Comparison of ENCODE assay signal across 8 cellular contexts in genomic region chr5:96335873-96336272, GRCh38.
DNase-seq lines count a peak whose midpoint lies in the region; ATAC-seq and TF ChIP-seq lines count a peak whose summit lies in the region.

No MANE protein-coding gene starts in this region.

- DNase-seq in NCI-H2107 treated with DMSO at 0.1 percent for 48 hours (lab: John Stamatoyannopoulos, UW; ENCODE audit: unreplicated experiment) (peak; percentile 47), NCI-H2107 (lab: John Stamatoyannopoulos, UW) (no peak), RWPE2 (ENCODE audit: low spot score) (no peak), HuH-7.5 (ENCODE audit: low spot score) (no peak)
- no peak for DNase-seq in stimulated activated effector memory CD8-positive, alpha-beta T cell treated with anti-CD3 and anti-CD28 coated beads, Interleukin-12 subunit alpha, Interleukin-12 subunit beta, amount 100 ng/mL, for 72 hours (ENCODE audit: low spot score in 2 of 2)

- TF ChIP-seq POLR2A in gastroesophageal sphincter (IDR thresholded peaks at IDR 0.05): no peak

- no peak overlapping the region for H3K27ac Mint-ChIP-seq in stimulated activated effector memory CD8-positive, alpha-beta T cell treated with anti-CD3 and anti-CD28 coated beads, Interleukin-12 subunit alpha, Interleukin-12 subunit beta, amount 100 ng/mL, for 72 hours

- no peak for TF ChIP-seq CTCF in RWPE2 (IDR thresholded peaks at IDR 0.05; ENCODE audit: poor library complexity, severe bottlenecking)
- TF ChIP-seq CTCF in gastroesophageal sphincter (IDR thresholded peaks at IDR 0.05): no peak

- ATAC-seq in RWPE2 (ENCODE audit: low read depth) (peak; percentile 95), gastroesophageal sphincter (no peak), HG03175 (IDR thresholded peaks at IDR 0.05; ENCODE audit: unreplicated experiment) (no peak), HG02870 (IDR thresholded peaks at IDR 0.05; ENCODE audit: unreplicated experiment) (no peak)
- ATAC-seq in stimulated activated effector memory CD8-positive, alpha-beta T cell treated with anti-CD3 and anti-CD28 coated beads, Interleukin-12 subunit alpha, Interleukin-12 subunit beta, amount 100 ng/mL, for 72 hours: peak; percentile 75

- TF ChIP-seq EP300 in gastroesophageal sphincter (IDR thresholded peaks at IDR 0.05): no peak

- 73 to 89% methylated on average over 2 of the region's 2 CpGs for WGBS in gastroesophageal sphincter (ENCODE audit: low coverage in 1 of 2), 2 donors

- H3K4me3 ChIP-seq in RWPE2 (ENCODE audit: severe bottlenecking) (no peak overlapping the region), gastroesophageal sphincter (peak overlapping the region in 1 of 2 donors; percentile 26)

- H3K27me3 ChIP-seq in RWPE2 (ENCODE audit: insufficient read depth, poor library complexity, severe bottlenecking) (no peaks in the 10 kb centered on the region), gastroesophageal sphincter (no peaks in the 10 kb centered on the region)

- no peaks in the 10 kb centered on the region for H3K36me3 ChIP-seq in RWPE2 (ENCODE audit: low read depth)
- no peaks in the 10 kb centered on the region for H3K36me3 ChIP-seq in gastroesophageal sphincter

- no peak overlapping the region for H3K4me3 Mint-ChIP-seq in stimulated activated effector memory CD8-positive, alpha-beta T cell treated with anti-CD3 and anti-CD28 coated beads, Interleukin-12 subunit alpha, Interleukin-12 subunit beta, amount 100 ng/mL, for 72 hours

- H3K9me3 Mint-ChIP-seq in stimulated activated effector memory CD8-positive, alpha-beta T cell treated with anti-CD3 and anti-CD28 coated beads, Interleukin-12 subunit alpha, Interleukin-12 subunit beta, amount 100 ng/mL, for 72 hours: no peaks in the 10 kb centered on the region

- H3K27ac ChIP-seq in RWPE2 (ENCODE audit: poor library complexity, severe bottlenecking) (peak overlapping the region; percentile 70), gastroesophageal sphincter (peak overlapping the region; percentile 12 to 52 (median 42))

- H3K4me1 ChIP-seq in RWPE2 (ENCODE audit: insufficient read depth, poor library complexity, severe bottlenecking) (peaks cover 17% of the 10 kb centered on the region), gastroesophageal sphincter (peaks cover 3 to 64% (median 4%) of the 10 kb centered on the region in 3 donors)

- H3K9me3 ChIP-seq in RWPE2 (ENCODE audit: severe bottlenecking) (no peaks in the 10 kb centered on the region), gastroesophageal sphincter (no peaks in the 10 kb centered on the region)

- no peaks in the 10 kb centered on the region for H3K36me3 Mint-ChIP-seq in stimulated activated effector memory CD8-positive, alpha-beta T cell treated with anti-CD3 and anti-CD28 coated beads, Interleukin-12 subunit alpha, Interleukin-12 subunit beta, amount 100 ng/mL, for 72 hours

- peaks cover under 1% of the 10 kb centered on the region for H3K4me1 Mint-ChIP-seq in stimulated activated effector memory CD8-positive, alpha-beta T cell treated with anti-CD3 and anti-CD28 coated beads, Interleukin-12 subunit alpha, Interleukin-12 subunit beta, amount 100 ng/mL, for 72 hours

Comparison
In these comparisons a context has a peak if more than half of its experiments do, and no peak if none do; other contexts are left out.
1. ATAC-seq: peak in RWPE2 (single experiment) and stimulated activated effector memory CD8-positive, alpha-beta T cell treated with anti-CD3 and anti-CD28 coated beads, Interleukin-12 subunit alpha, Interleukin-12 subunit beta, amount 100 ng/mL, for 72 hours (single experiment); none in gastroesophageal sphincter (single experiment), HG03175 (single experiment) and HG02870 (single experiment).